ENCODE assay signal across 28 cellular contexts in genomic region chr6:86357877-86358276, GRCh38.
DNase-seq lines count a peak whose midpoint lies in the region; ATAC-seq, FAIRE-seq and TF ChIP-seq lines count a peak whose summit lies in the region.
"Had no signal": no experiment of that assay in that cellular context is flagged by ENCODE, and none has a peak within 500 bp of the region (broad histone marks: within the 10 kb centered on the region; RNA-seq: fewer than 3 reads in every experiment).

No MANE protein-coding gene starts in this region.

- SMC1A ChIA-PET in GM12878 (lab: Charles Lee; ENCODE audit: uncharacterized antibody, unreplicated experiment), result no interaction called here

- TF ChIP-seq POLR2A in GM12878 (IDR thresholded peaks at IDR 0.05; ENCODE audit: low read depth, low read length), result no peak
- no peak for TF ChIP-seq POLR2A in right lobe of liver (IDR thresholded peaks at IDR 0.05)

- H3K9me3 ChIP-seq in GM12878 (replicated peaks; ENCODE audit: control insufficient read depth, insufficient read depth, low read length) (no peaks in the 10 kb centered on the region), neuronal stem cell (replicated peaks in 1 of 2; ENCODE audit: control insufficient read depth in 2 of 2, insufficient read depth in 1 of 2, low read depth in 1 of 2, low read length in 2 of 2) (no peaks in the 10 kb centered on the region), right lobe of liver (no peaks in the 10 kb centered on the region)
- H3K9me3 ChIP-seq: A549; BLaER1 treated with 17β-estradiol and CSF1 and Interleukin-3, amounts not matched to agents 10 nM and 100 nM; SJCRH30 had no signal

- no peaks in the 10 kb centered on the region for H3K79me2 ChIP-seq in GM12878 (ENCODE audit: control insufficient read depth, insufficient read depth, low read length)

- peak; percentile 4 for DNase-seq in HT-29 (ENCODE audit: low spot score)
- no peak for DNase-seq in GM12878 (ENCODE audit: low read depth, low spot score)
- peak; percentile 64 for DNase-seq in islet precursor cell
- DNase-seq in neuronal stem cell (ENCODE audit: low spot score), result peak; percentile 17
- DNase-seq in DMS53 (lab: John Stamatoyannopoulos, UW), result no peak
- no peak for DNase-seq in right lobe of liver
- no peak for DNase-seq in mucosa of gallbladder (ENCODE audit: low spot score)
- DNase-seq: AML-193; CD4-positive, alpha-beta T cell; Kasumi-1; NCI-H1105; NCI-H1436 treated with DMSO at 0.1 percent for 48 hours; NCI-H1930; NCI-H2107; NCI-H446 treated with DMSO at 0.1 percent for 48 hours; NCI-H526; NCI-H82; NK-92 treated with Interleukin-12 subunit alpha and Interleukin-12 subunit beta, amount 100 ng/mL, for 24 hours; PC-3 had no signal

- no peaks in the 10 kb centered on the region for H3K4me1 ChIP-seq in GM12878 (ENCODE audit: control insufficient read depth, insufficient read depth, low read length)
- no peaks in the 10 kb centered on the region for H3K4me1 ChIP-seq in neuronal stem cell (ENCODE audit: control insufficient read depth in 2 of 2, insufficient read depth in 1 of 2, low read depth in 1 of 2, low read length in 2 of 2)
- no peaks in the 10 kb centered on the region for H3K4me1 ChIP-seq in right lobe of liver
- H3K4me1 ChIP-seq: A549; BLaER1 treated with 17β-estradiol and CSF1 and Interleukin-3, amounts not matched to agents 10 nM and 100 nM; SJCRH30 had no signal

- CTCF ChIA-PET in GM12878 (lab: Yijun Ruan, JAX), result no interaction called here

- H3K4me3 ChIP-seq in GM12878 (no peak overlapping the region), neuronal stem cell (ENCODE audit: low read length in 2 of 2) (no peak overlapping the region), right lobe of liver (no peak overlapping the region)
- H3K4me3 ChIP-seq: A549; BLaER1 treated with 17β-estradiol and CSF1 and Interleukin-3, amounts not matched to agents 10 nM and 100 nM; K562; SJCRH30 had no signal

- TF ChIP-seq CTCF in GM12878 (IDR thresholded peaks at IDR 0.05 in 2 of 3, conservative IDR thresholded peaks at IDR 0.05 in 1 of 3; ENCODE audit: control insufficient read depth in 2 of 3, extremely low read depth in 1 of 3, insufficient read depth in 1 of 3, low read depth in 3 of 3, low read length in 3 of 3) (no peak), right lobe of liver (IDR thresholded peaks at IDR 0.05) (no peak)

- no peak for TF ChIP-seq RAD21 in GM12878 (IDR thresholded peaks at IDR 0.05; ENCODE audit: insufficient read depth, low read depth, low read length)

- no peaks in the 10 kb centered on the region for H3K79me1 ChIP-seq in neuronal stem cell (ENCODE audit: low read depth, low read length)

- H3K4me2 ChIP-seq in GM12878 (ENCODE audit: control insufficient read depth, insufficient read depth), result no peak overlapping the region
- no peak overlapping the region for H3K4me2 ChIP-seq in neuronal stem cell (ENCODE audit: insufficient read depth, low read length, poor library complexity, severe bottlenecking)
- H3K4me2 ChIP-seq: A549; BLaER1 treated with 17β-estradiol and CSF1 and Interleukin-3, amounts not matched to agents 10 nM and 100 nM had no signal

- H3K27ac ChIP-seq in GM12878 (ENCODE audit: control insufficient read depth, insufficient read depth), result no peak overlapping the region
- no peak overlapping the region for H3K27ac ChIP-seq in neuronal stem cell (replicated peaks; ENCODE audit: low read length)
- H3K27ac ChIP-seq in right lobe of liver, result no peak overlapping the region
- H3K27ac ChIP-seq: A549; BLaER1 treated with 17β-estradiol and CSF1 and Interleukin-3, amounts not matched to agents 10 nM and 100 nM; SJCRH30 had no signal

- H4K91ac ChIP-seq in neuronal stem cell (ENCODE audit: low read depth, low read length, poor library complexity), result no peak overlapping the region

- H3K36me3 ChIP-seq in GM12878 (ENCODE audit: control insufficient read depth in 2 of 2, insufficient read depth in 2 of 2, low read length in 1 of 2) (no peaks in the 10 kb centered on the region), neuronal stem cell (replicated peaks in 1 of 2; ENCODE audit: control insufficient read depth in 2 of 2, insufficient read depth in 2 of 2, low read length in 2 of 2) (no peaks in the 10 kb centered on the region), right lobe of liver (no peaks in the 10 kb centered on the region)
- H3K36me3 ChIP-seq: BLaER1 treated with 17β-estradiol and CSF1 and Interleukin-3, amounts not matched to agents 10 nM and 100 nM; SJCRH30 had no signal

- no peak overlapping the region for H4K8ac ChIP-seq in neuronal stem cell (ENCODE audit: low read depth, low read length)

- RAD21 ChIA-PET in GM12878 (lab: Charles Lee; ENCODE audit: unreplicated experiment), result no interaction called here

- no peak overlapping the region for H3K23ac ChIP-seq in neuronal stem cell (ENCODE audit: low read depth, low read length, poor library complexity)

- WGBS in GM12878 (ENCODE audit: insufficient coverage, insufficient replicate concordance, low lambda C conversion rate, missing lambda C conversion rate), result 26% methylated on average over 4 of the region's 4 CpGs
- WGBS in neuronal stem cell (ENCODE audit: extremely low coverage in 2 of 2, insufficient read length in 2 of 2, insufficient replicate concordance in 1 of 2), 2 donors, result no CpG with 5 or more reads among the region's 4 CpGs
- WGBS in right lobe of liver (ENCODE audit: insufficient coverage, low coverage, low lambda C conversion rate, missing lambda C conversion rate), result 41% methylated on average over 3 of the region's 4 CpGs

- no peak overlapping the region for H2BK12ac ChIP-seq in neuronal stem cell (ENCODE audit: low read length)

- no peak overlapping the region for H3K14ac ChIP-seq in neuronal stem cell (ENCODE audit: low read length)

- H2BK5ac ChIP-seq in neuronal stem cell (ENCODE audit: low read length), result no peak overlapping the region

- H2AK5ac ChIP-seq in neuronal stem cell (ENCODE audit: low read depth, low read length), result no peak overlapping the region

- H3K18ac ChIP-seq in neuronal stem cell (ENCODE audit: low read length), result no peak overlapping the region

- in situ Hi-C loops in GM12878 (cut with MboI), result no loop called here

- no peak overlapping the region for H2BK120ac ChIP-seq in neuronal stem cell (ENCODE audit: low read depth, low read length)

- BruUV-seq in GM12878 (replicated peaks; lab: Mats Ljungman, UMichigan), result no TSS peak

- H3K4ac ChIP-seq in neuronal stem cell (ENCODE audit: low read length), result no peak overlapping the region

- FAIRE-seq in GM12878 (lab: Jason Lieb, UNC), result no peak
- FAIRE-seq: A549, G401.6, HepG2, K562 had no signal

- intact Hi-C loops in GM12878 (cut with micrococcal nuclease; ENCODE audit: unreplicated experiment) (no loop called here), right lobe of liver (cut with DNase I) (no loop called here)

- H3K27me3 ChIP-seq in GM12878 (replicated peaks in 1 of 2; ENCODE audit: control insufficient read depth in 2 of 2, insufficient read depth in 2 of 2, low read length in 1 of 2) (no peaks in the 10 kb centered on the region), neuronal stem cell (ENCODE audit: control insufficient read depth in 3 of 3, insufficient read depth in 3 of 3, low read depth in 1 of 3, low read length in 3 of 3) (no peaks in the 10 kb centered on the region), right lobe of liver (no peaks in the 10 kb centered on the region)
- H3K27me3 ChIP-seq: BLaER1 treated with 17β-estradiol and CSF1 and Interleukin-3, amounts not matched to agents 10 nM and 100 nM; SJCRH30 had no signal

- no peak overlapping the region for H2AFZ ChIP-seq in GM12878 (ENCODE audit: control insufficient read depth, low read depth, low read length)
- no peak overlapping the region for H2AFZ ChIP-seq in neuronal stem cell (ENCODE audit: low read length)

- ATAC-seq in GM12878, result no peak
- ATAC-seq in right lobe of liver, result no peak
- ATAC-seq: A549, HCT116, HepG2, K562, PC-3, Right ventricle myocardium inferior, SK-N-SH treated with all-trans-retinoic acid at 6 μM for 48 hours had no signal

- POLR2A ChIA-PET in GM12878 (lab: Charles Lee), result no interaction called here

- H3K9ac ChIP-seq in GM12878 (ENCODE audit: control insufficient read depth, insufficient read depth, low read length), result no peak overlapping the region
- H3K9ac ChIP-seq in neuronal stem cell (ENCODE audit: low read depth, low read length, poor library complexity), result no peak overlapping the region
- H3K9ac ChIP-seq: BLaER1 treated with 17β-estradiol and CSF1 and Interleukin-3, amounts not matched to agents 10 nM and 100 nM had no signal

- H4K20me1 ChIP-seq in GM12878 (ENCODE audit: control insufficient read depth, insufficient read depth), result no peaks in the 10 kb centered on the region
- H4K20me1 ChIP-seq: BLaER1 treated with 17β-estradiol and CSF1 and Interleukin-3, amounts not matched to agents 10 nM and 100 nM had no signal

- H2BK15ac ChIP-seq in neuronal stem cell (ENCODE audit: low read length), result no peak overlapping the region

- TF ChIP-seq EP300 in GM12878 (IDR thresholded peaks at IDR 0.05; ENCODE audit: borderline replicate concordance in 1 of 2, control insufficient read depth in 1 of 2, low read depth in 2 of 2, low read length in 2 of 2), result no peak

TF ChIP-seq in GM12878, 131 proteins besides CTCF, POLR2A, EP300 and RAD21 (continues in another document):
- no peak for TF ChIP-seq CHD4 (IDR thresholded peaks at IDR 0.05)
- TF ChIP-seq CBX3 (IDR thresholded peaks at IDR 0.05; ENCODE audit: borderline replicate concordance, low read depth), result no peak
- no peak for TF ChIP-seq RBBP5 (conservative IDR thresholded peaks at IDR 0.05)

Comparison
In these comparisons a context has a peak if more than half of its experiments do, and no peak if none do; other contexts are left out.
1. DNase-seq: peak in HT-29 (single experiment), islet precursor cell (single experiment) and neuronal stem cell (single experiment); none in GM12878 (single experiment), DMS53 (single experiment), right lobe of liver (0 of 3) and mucosa of gallbladder (single experiment).